ENCODE assay signal across 8 cellular contexts in genomic region chr17:41665566-41666335, GRCh38. TPM values are rescaled to one million over a fixed set of nuclear protein-coding genes. Genes with fewer than 3 reads are reported as not detected.
DNase-seq lines count a peak whose midpoint lies in the region; ATAC-seq and TF ChIP-seq lines count a peak whose summit lies in the region.

No MANE protein-coding gene starts in this region.

- DNase-seq in GM12864 (ENCODE audit: low read depth) (peak; percentile 53), NCI-H128 (lab: John Stamatoyannopoulos, UW; ENCODE audit: unreplicated experiment) (peak; percentile 69), SW 1271 (lab: John Stamatoyannopoulos, UW) (peak; percentile 38 to 62), heart right ventricle (peak; percentile 80 to 91), posterior vena cava (ENCODE audit: low spot score) (peak; percentile 96), upper lobe of left lung (peak; percentile 96 to 99)
- peak; percentile 93 for DNase-seq in activated naive CD8-positive, alpha-beta T cell treated with anti-CD3 and anti-CD28 coated beads, Interleukin-2, amount 50 U/mL, for 24 hours

- H3K36me3 ChIP-seq in heart right ventricle (no peaks in the 10 kb centered on the region), upper lobe of left lung (no peaks in the 10 kb centered on the region)

- TF ChIP-seq EP300 in upper lobe of left lung (IDR thresholded peaks at IDR 0.05): no peak

- H3K27me3 ChIP-seq in heart right ventricle (no peaks in the 10 kb centered on the region), upper lobe of left lung (no peaks in the 10 kb centered on the region)

- H3K27ac ChIP-seq in heart right ventricle (peak overlapping the region in 9 of 10 donors; percentile 46 to 89 (median 76)), upper lobe of left lung (peak overlapping the region; percentile 75 to 90 (median 82))

- H3K36me3 Mint-ChIP-seq in activated naive CD8-positive, alpha-beta T cell treated with anti-CD3 and anti-CD28 coated beads, Interleukin-2, amount 50 U/mL, for 24 hours (ENCODE audit: low read depth): no peaks in the 10 kb centered on the region

- peaks cover 2% of the 10 kb centered on the region for H3K27me3 Mint-ChIP-seq in activated naive CD8-positive, alpha-beta T cell treated with anti-CD3 and anti-CD28 coated beads, Interleukin-2, amount 50 U/mL, for 24 hours

- no peaks in the 10 kb centered on the region for H3K9me3 Mint-ChIP-seq in activated naive CD8-positive, alpha-beta T cell treated with anti-CD3 and anti-CD28 coated beads, Interleukin-2, amount 50 U/mL, for 24 hours

- intact Hi-C loops in heart right ventricle (cut with DNase I): loop anchor here in 4 of 10 donors (2.0 to 10.0 kb wide), 4 partner anchors 809 to 1051 kb away; no protein-coding TSS in a partner anchor
- intact Hi-C loops in posterior vena cava (cut with DNase I): loop anchor here (5.0 to 10.0 kb wide), 3 partner anchors 761 to 861 kb away; no protein-coding TSS in a partner anchor

- H3K27ac Mint-ChIP-seq in activated naive CD8-positive, alpha-beta T cell treated with anti-CD3 and anti-CD28 coated beads, Interleukin-2, amount 50 U/mL, for 24 hours: peak overlapping the region; percentile 99

- 3% methylated on average over 39 to 40 of the region's 40 CpGs for whole genome bisulfite sequencing in heart right ventricle, 2 donors
- WGBS in upper lobe of left lung, 2 donors: 3 to 21% methylated on average over 5 to 30 of the region's 40 CpGs

- peaks cover 0 to 34% (median 14%) of the 10 kb centered on the region in 9 donors for H3K4me1 ChIP-seq in heart right ventricle
- H3K4me1 ChIP-seq in upper lobe of left lung: peaks cover 24 to 39% (median 34%) of the 10 kb centered on the region in 4 donors

- H3K4me1 Mint-ChIP-seq in activated naive CD8-positive, alpha-beta T cell treated with anti-CD3 and anti-CD28 coated beads, Interleukin-2, amount 50 U/mL, for 24 hours: peaks cover 45% of the 10 kb centered on the region

- H3K4me3 Mint-ChIP-seq in activated naive CD8-positive, alpha-beta T cell treated with anti-CD3 and anti-CD28 coated beads, Interleukin-2, amount 50 U/mL, for 24 hours: peak overlapping the region; percentile 82

- H3K9me3 ChIP-seq in heart right ventricle (no peaks in the 10 kb centered on the region), upper lobe of left lung (no peaks in the 10 kb centered on the region)

- ATAC-seq in HG02678 (IDR thresholded peaks at IDR 0.05; ENCODE audit: unreplicated experiment): peak; percentile 64
- ATAC-seq in activated naive CD8-positive, alpha-beta T cell treated with anti-CD3 and anti-CD28 coated beads, Interleukin-2, amount 50 U/mL, for 24 hours: peak; percentile 86
- ATAC-seq in heart right ventricle: peak; percentile 93 to 97 (median 96)
- ATAC-seq in upper lobe of left lung (ENCODE audit: low FRiP score in 2 of 2): peak; percentile 95 to 96

- H3K4me3 ChIP-seq in GM12864 (ENCODE audit: low read depth, low read length) (peak overlapping the region; percentile 53), heart right ventricle (peak overlapping the region; percentile 43 to 68 (median 58)), upper lobe of left lung (peak overlapping the region; percentile 18 to 62 (median 48))

- TF ChIP-seq CTCF in GM12864 (IDR thresholded peaks at IDR 0.05; ENCODE audit: low read depth, low read length, missing control alignments): peak; percentile 96
- TF ChIP-seq CTCF in heart right ventricle (IDR thresholded peaks at IDR 0.05): peak; percentile 93 to 99 (median 98)
- TF ChIP-seq CTCF in upper lobe of left lung (IDR thresholded peaks at IDR 0.05): peak; percentile 93 to 98 (median 98)

- TF ChIP-seq POLR2A in upper lobe of left lung (IDR thresholded peaks at IDR 0.05): peak in 2 of 4 donors; percentile 74 to 81

RNA-seq across cellular contexts. Expression of gene EIF1, which starts 22.9 kb away (rescaled TPM):
- total RNA-seq in heart right ventricle: 1,000 to 10,000 TPM; 1,115 to 1,330 (median 1,284) TPM
- polyA plus RNA-seq in heart right ventricle: 1,000 to 10,000 TPM in 1 of 2 donors, 100 to 1,000 TPM in 1; 551 to 1,123 TPM
- total RNA-seq in posterior vena cava: 100 to 1,000 TPM; 694 to 760 TPM
- 100 to 1,000 TPM; 109 to 998 (median 405) TPM for total RNA-seq in upper lobe of left lung

RNA-seq across cellular contexts. Expression of gene KRT17, which starts 41.4 kb away (rescaled TPM):
- not detected for total RNA-seq in heart right ventricle
- polyA plus RNA-seq in heart right ventricle: under 1 TPM in 1 of 2 donors, not detected in 1; 0.07 TPM
- total RNA-seq in posterior vena cava: 1 to 10 TPM; 2.8 to 5.1 TPM
- total RNA-seq in upper lobe of left lung: 10 to 100 TPM in 4 of 6 donors, 1 to 10 TPM in 1, under 1 TPM in 1; 0.78 to 33.3 (median 18.0) TPM

RNA-seq across cellular contexts. Expression of gene GAST, which starts 46.4 kb away (rescaled TPM):
- not detected for total RNA-seq in heart right ventricle
- polyA plus RNA-seq in heart right ventricle: not detected
- total RNA-seq in posterior vena cava: not detected
- not detected for total RNA-seq in upper lobe of left lung

RNA-seq across cellular contexts. Expression of gene KRT16, which starts 53.2 kb away (rescaled TPM):
- total RNA-seq in heart right ventricle (under 1 TPM in 1 of 10 donors, not detected in 9; 0.15 TPM), posterior vena cava (not detected), upper lobe of left lung (not detected)
- under 1 TPM; 0.12 to 0.44 TPM for polyA plus RNA-seq in heart right ventricle

Comparison
In these comparisons a context has a peak if more than half of its experiments do, and no peak if none do; other contexts are left out.
1. Peak in every context shown above with its lines: DNase-seq, ATAC-seq, H3K4me3 ChIP-seq and H3K27ac ChIP-seq.